1 cellular context compared by ENCODE assay signal in genomic region chr1:44775930-44776748, GRCh38.
TF ChIP-seq lines count a peak whose summit lies in the region.

No MANE protein-coding gene starts in this region.

TF ChIP-seq in IMR-90, 13 proteins besides CTCF, POLR2A, EP300 and RAD21 (continued from another document):
- no peak; the same call in 1 of the 2 replicates for TF ChIP-seq MXI1 (IDR thresholded peaks at IDR 0.05; ENCODE audit: borderline replicate concordance, low read depth, low read length)
TF ChIP-seq in IMR-90: peak in this region for 0.
